1 cellular context compared by ENCODE assay signal in the genomic region with DNA sequence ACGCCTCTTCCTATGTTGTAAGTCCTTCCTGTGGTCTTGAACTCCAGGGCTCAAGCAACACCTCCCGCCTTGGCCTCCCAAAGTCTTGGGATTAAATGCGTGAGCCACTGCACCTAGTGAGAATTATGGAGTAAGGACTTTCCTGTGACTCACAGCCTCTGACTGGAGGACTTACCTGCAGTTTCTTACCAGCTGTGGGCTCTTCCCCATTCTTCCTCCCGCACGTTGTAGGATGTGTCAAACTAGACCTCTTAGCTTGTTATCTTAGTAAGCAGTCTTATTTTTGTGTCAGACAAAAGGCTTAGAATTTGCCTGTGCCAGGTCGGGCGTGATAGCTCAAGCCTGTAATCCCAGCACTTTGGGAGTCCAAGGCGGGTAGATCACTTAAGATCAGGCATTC.
TF ChIP-seq lines count a peak whose summit lies in the region.

No MANE protein-coding gene starts in this region.

TF ChIP-seq in K562, 482 proteins besides CTCF, POLR2A, EP300 and RAD21:
- no peak for TF ChIP-seq ZNF311 (CRISPR knock-in tag; IDR thresholded peaks at IDR 0.05)
- TF ChIP-seq SPI1 (IDR thresholded peaks at IDR 0.05; ENCODE audit: borderline replicate concordance, low read depth, low read length), result peak; percentile 32; the same call in 1 of the 2 replicates
- 0 out of 2 replicates have a peak, but pooled peaks have one; percentile 10 for TF ChIP-seq CBFA2T2 (conservative IDR thresholded peaks at IDR 0.05)
- no peak for TF ChIP-seq ZNF41 (CRISPR knock-in tag; conservative IDR thresholded peaks at IDR 0.05)
- TF ChIP-seq HMBOX1 (IDR thresholded peaks at IDR 0.05), result 0 out of 2 replicates have a peak, but pooled peaks have one; percentile 31
- no peak for TF ChIP-seq RBBP5 (IDR thresholded peaks at IDR 0.05; ENCODE audit: borderline replicate concordance, insufficient read depth, low read length, poor library complexity, severe bottlenecking)
- 0 out of 2 replicates have a peak, but pooled peaks have one; percentile 17 for TF ChIP-seq THAP12 (CRISPR knock-in tag; IDR thresholded peaks at IDR 0.05)
- no peak for TF ChIP-seq HNRNPLL (IDR thresholded peaks at IDR 0.05; ENCODE audit: low read depth, low read length, poor library complexity, severe bottlenecking)
- TF ChIP-seq POLR2G (IDR thresholded peaks at IDR 0.05; ENCODE audit: low read depth, low read length), result no peak
- no peak for TF ChIP-seq ZFP30 (CRISPR knock-in tag; IDR thresholded peaks at IDR 0.05; ENCODE audit: borderline replicate concordance)
- peak; percentile 36 for TF ChIP-seq CBFA2T3 (IDR thresholded peaks at IDR 0.05)
